9 cellular contexts compared by ENCODE assay signal in genomic region chr4:74189331-74190043, GRCh38. TPM values are rescaled to one million over a fixed set of nuclear protein-coding genes. Genes with fewer than 3 reads are reported as not detected.
A peak's percentile ranks its signal among the peaks of the same experiment; 100 is the strongest.
DNase-seq lines count a peak whose midpoint lies in the region; ATAC-seq and TF ChIP-seq lines count a peak whose summit lies in the region.
"Had no signal": no experiment of that assay in that cellular context is flagged by ENCODE, and none has a peak within 500 bp of the region (broad histone marks: within the 10 kb centered on the region; RNA-seq: fewer than 3 reads in every experiment).

No MANE protein-coding gene starts in this region.

- TF ChIP-seq CTCF in HFFc6 (IDR thresholded peaks at IDR 0.05): peak; percentile 92
- peak; percentile 65 for TF ChIP-seq CTCF in cardiac fibroblast (IDR thresholded peaks at IDR 0.05; ENCODE audit: low read depth, low read length)
- TF ChIP-seq CTCF in right lobe of liver (IDR thresholded peaks at IDR 0.05): peak; percentile 43 to 76 (median 74)

- H3K27me3 ChIP-seq in right lobe of liver: no peaks in the 10 kb centered on the region

- intact Hi-C loops in right lobe of liver (cut with DNase I): loop anchor here in 1 of 2 donors (10.0 kb wide), 1 partner anchor 125 kb away; no protein-coding TSS in a partner anchor

- DNase-seq in NCI-H345 (lab: John Stamatoyannopoulos, UW) (peak; percentile 20), NCI-H345 treated with DMSO at 0.1 percent for 48 hours (lab: John Stamatoyannopoulos, UW; ENCODE audit: unreplicated experiment) (no peak), HFFc6 (peak; percentile 40), NCI-H526 (lab: John Stamatoyannopoulos, UW) (peak; percentile 17 to 32), cardiac fibroblast (ENCODE audit: low read depth in 2 of 2) (peak; percentile 76 to 80), right lobe of liver (no peak)
- DNase-seq in stimulated activated CD4-positive, alpha-beta T cell treated with anti-CD3 and anti-CD28 coated beads, Interleukin-2, amount 100 ng/mL, for 48 hours: no peak

- H3K27ac ChIP-seq in right lobe of liver: no peak overlapping the region

- no peaks in the 10 kb centered on the region for H3K9me3 ChIP-seq in right lobe of liver

- no peak overlapping the region for H3K27ac Mint-ChIP-seq in HFFc6
- H3K27ac Mint-ChIP-seq: CD8-positive, alpha-beta memory T cell had no signal

- H3K36me3 ChIP-seq in right lobe of liver: no peaks in the 10 kb centered on the region

- no peaks in the 10 kb centered on the region for H3K27me3 Mint-ChIP-seq in HFFc6 (ENCODE audit: insufficient read depth)
- H3K27me3 Mint-ChIP-seq: CD8-positive, alpha-beta memory T cell had no signal

- no peaks in the 10 kb centered on the region; the same call in 1 of the 2 replicates for H3K4me1 Mint-ChIP-seq in HFFc6 (ENCODE audit: low read depth)
- H3K4me1 Mint-ChIP-seq: CD8-positive, alpha-beta memory T cell had no signal

- no peaks in the 10 kb centered on the region for H3K9me3 Mint-ChIP-seq in HFFc6
- H3K9me3 Mint-ChIP-seq: CD8-positive, alpha-beta memory T cell had no signal

- no peak for TF ChIP-seq POLR2A in right lobe of liver (IDR thresholded peaks at IDR 0.05)

- no peak overlapping the region for H3K4me3 ChIP-seq in cardiac fibroblast (replicated peaks in 1 of 2; ENCODE audit: low read depth in 2 of 2, low read length in 2 of 2)
- H3K4me3 ChIP-seq in right lobe of liver: no peak overlapping the region

- 40% methylated on average over 2 of the region's 2 CpGs for WGBS in right lobe of liver (ENCODE audit: insufficient coverage, low coverage, low lambda C conversion rate, missing lambda C conversion rate)

- no peak overlapping the region for H3K4me3 Mint-ChIP-seq in HFFc6
- H3K4me3 Mint-ChIP-seq: CD8-positive, alpha-beta memory T cell had no signal

- no peaks in the 10 kb centered on the region for H3K4me1 ChIP-seq in right lobe of liver

- peak; percentile 33 to 84 (median 62) for ATAC-seq in right lobe of liver
- ATAC-seq in HG02938 (IDR thresholded peaks at IDR 0.05; ENCODE audit: unreplicated experiment): no peak

- H3K36me3 Mint-ChIP-seq in HFFc6 (ENCODE audit: low read depth): no peaks in the 10 kb centered on the region
- H3K36me3 Mint-ChIP-seq: CD8-positive, alpha-beta memory T cell had no signal

RNA-seq across cellular contexts. Expression of gene MTHFD2L, which starts 31.6 kb away (rescaled TPM):
- total RNA-seq in HFFc6 (2021; fragmentation: NEBNext Ultra II Directional; extraction: Animal tissue kit (Norgen Biotek cat#: 25700)): 1 to 10 TPM; 5.2 to 9.0 (median 8.1) TPM
- total RNA-seq in right lobe of liver: 10 to 100 TPM; 18.8 to 45.5 (median 26.5) TPM

Comparison
In these comparisons a context has a peak if more than half of its experiments do, and no peak if none do; other contexts are left out.
1. DNase-seq: peak in NCI-H345 (single experiment), HFFc6 (single experiment), NCI-H526 (2 of 2) and cardiac fibroblast (2 of 2); none in NCI-H345 treated with DMSO at 0.1 percent for 48 hours (single experiment), right lobe of liver (0 of 3) and stimulated activated CD4-positive, alpha-beta T cell treated with anti-CD3 and anti-CD28 coated beads, Interleukin-2, amount 100 ng/mL, for 48 hours (0 of 2).
2. Peak in every context shown above with its lines, with median percentiles within 50 percentile points of each other: CTCF ChIP-seq.